ENCODE assay signal across 19 cellular contexts in the genomic region with DNA sequence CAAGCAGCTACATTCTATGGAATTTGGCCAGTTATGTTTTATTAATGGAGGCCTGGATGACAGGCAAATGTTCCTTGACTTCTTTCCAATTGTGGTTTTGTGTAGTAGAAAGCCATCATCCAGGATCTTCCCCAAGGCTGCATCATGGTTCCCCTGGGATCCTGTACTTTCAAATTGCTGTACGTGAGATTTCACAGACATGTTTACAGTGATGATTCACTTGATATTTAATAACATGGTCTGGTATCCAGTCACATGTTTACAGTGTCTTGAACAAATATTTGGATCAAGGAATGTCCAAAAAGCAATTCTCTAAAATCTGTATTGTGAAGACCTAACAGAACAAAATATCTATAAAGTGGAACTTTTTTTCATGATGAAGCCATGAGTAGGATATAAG.
A peak's percentile ranks its signal among the peaks of the same experiment; 100 is the strongest.
DNase-seq lines count a peak whose midpoint lies in the region; ATAC-seq, FAIRE-seq and TF ChIP-seq lines count a peak whose summit lies in the region.
"Had no signal": no experiment of that assay in that cellular context is flagged by ENCODE, and none has a peak within 500 bp of the region (broad histone marks: within the 10 kb centered on the region; RNA-seq: fewer than 3 reads in every experiment).

No MANE protein-coding gene starts in this region.

- no peak overlapping the region for H4K91ac ChIP-seq in H1 (replicated peaks; ENCODE audit: insufficient read length, low read length)

- H2BK15ac ChIP-seq in H1 (ENCODE audit: low read length) = no peak overlapping the region

- no peak overlapping the region for H4K5ac ChIP-seq in H1 (ENCODE audit: insufficient read length, low read depth, low read length)

- no peak for TF ChIP-seq RAD21 in H1 (IDR thresholded peaks at IDR 0.05 in 1 of 2, conservative IDR thresholded peaks at IDR 0.05 in 1 of 2; ENCODE audit: low read depth in 2 of 2, low read length in 2 of 2)

- no peak overlapping the region for H3K4me2 ChIP-seq in PC-3 (ENCODE audit: low read length)
- no peak overlapping the region for H3K4me2 ChIP-seq in H1 (ENCODE audit: insufficient read depth in 1 of 2, low read depth in 2 of 2, low read length in 2 of 2)

- TF ChIP-seq POLR2A in H1 (IDR thresholded peaks at IDR 0.05; ENCODE audit: control extremely low read depth in 1 of 2, low read depth in 2 of 2, low read length in 2 of 2) = no peak
- no peak for TF ChIP-seq POLR2A in sigmoid colon (IDR thresholded peaks at IDR 0.05)

- H3K23ac ChIP-seq in H1 (ENCODE audit: insufficient read length) = no peak overlapping the region

- TF ChIP-seq EP300 in H1 (IDR thresholded peaks at IDR 0.05; ENCODE audit: borderline replicate concordance in 1 of 2, low read depth in 2 of 2, low read length in 2 of 2) (no peak), sigmoid colon (IDR thresholded peaks at IDR 0.05) (no peak)

- ATAC-seq in PC-3 (peak; percentile 15; the same call in 1 of the 2 replicates), GM18858 (IDR thresholded peaks at IDR 0.05; ENCODE audit: unreplicated experiment) (no peak)

- no peaks in the 10 kb centered on the region for H3K27me3 ChIP-seq in PC-3 (ENCODE audit: low read length)
- no peaks in the 10 kb centered on the region for H3K27me3 ChIP-seq in H1 (replicated peaks in 1 of 4; ENCODE audit: control insufficient read depth in 3 of 4, extremely low read depth in 1 of 4, insufficient read depth in 3 of 4, low read length in 3 of 4)
- H3K27me3 ChIP-seq in sigmoid colon = no peaks in the 10 kb centered on the region
- H3K27me3 ChIP-seq: cardiac muscle cell had no signal

- TF ChIP-seq CTCF in PC-3 (conservative IDR thresholded peaks at IDR 0.05; ENCODE audit: low read depth, low read length) = no peak
- no peak for TF ChIP-seq CTCF in H1 (IDR thresholded peaks at IDR 0.05; ENCODE audit: control extremely low read depth in 1 of 3, insufficient read depth in 1 of 3, low read depth in 1 of 3, low read length in 3 of 3)
- TF ChIP-seq CTCF in sigmoid colon (IDR thresholded peaks at IDR 0.05) = no peak

- H2BK12ac ChIP-seq in H1 (ENCODE audit: low read depth, low read length) = no peak overlapping the region

- no peaks in the 10 kb centered on the region for H3K36me3 ChIP-seq in PC-3 (ENCODE audit: low read depth, low read length)
- no peaks in the 10 kb centered on the region for H3K36me3 ChIP-seq in H1 (ENCODE audit: control insufficient read depth in 2 of 4, insufficient read depth in 4 of 4, low read length in 3 of 4)
- H3K36me3 ChIP-seq in sigmoid colon = no peaks in the 10 kb centered on the region
- H3K36me3 ChIP-seq: cardiac muscle cell had no signal

- H2BK20ac ChIP-seq in H1 (ENCODE audit: low read length) = no peak overlapping the region

- no peaks in the 10 kb centered on the region for H3K9me2 ChIP-seq in PC-3 (replicated peaks; ENCODE audit: low read length)

- H3K56ac ChIP-seq in H1 (replicated peaks; ENCODE audit: insufficient read length, low read depth, low read length) = no peak overlapping the region

- H2BK5ac ChIP-seq in H1 (ENCODE audit: low read depth, low read length) = no peak overlapping the region

- no peak overlapping the region for H4K8ac ChIP-seq in H1 (ENCODE audit: extremely low read depth, insufficient read depth, low read length)

- POLR2A ChIA-PET in PC-3 (lab: Charles Lee; ENCODE audit: unreplicated experiment) (no interaction called here), H1 (lab: Charles Lee; ENCODE audit: partially characterized antibody) (interaction anchor here (0.6 kb wide), 1 partner anchor 146 kb away, joined by 3 read pairs; no protein-coding TSS in a partner anchor)

- no peaks in the 10 kb centered on the region for H3K79me1 ChIP-seq in H1 (ENCODE audit: low read depth, low read length)

- intact Hi-C loops in PC-3 (cut with micrococcal nuclease) = no loop called here
- intact Hi-C loops in sigmoid colon (cut with DNase I) = no loop called here

- H2AK5ac ChIP-seq in H1 (ENCODE audit: low read depth, low read length) = no peak overlapping the region

- H3K4me1 ChIP-seq in PC-3 (ENCODE audit: insufficient read depth, low read length) (peaks cover 11% of the 10 kb centered on the region), H1 (replicated peaks in 1 of 4; ENCODE audit: control insufficient read depth in 3 of 4, insufficient read depth in 4 of 4, low read length in 3 of 4) (no peaks in the 10 kb centered on the region), sigmoid colon (peaks cover 0 to 20% (median 12%) of the 10 kb centered on the region in 4 donors)

- BruUV-seq in PC-3 (replicated peaks; lab: Mats Ljungman, UMichigan) = no TSS peak

- H3K79me2 ChIP-seq in PC-3 (ENCODE audit: low read length) (no peaks in the 10 kb centered on the region), H1 (ENCODE audit: control insufficient read depth in 1 of 2, insufficient read depth in 2 of 2, low read length in 2 of 2) (no peaks in the 10 kb centered on the region)

- H4K20me1 ChIP-seq in PC-3 (ENCODE audit: low read length) (no peaks in the 10 kb centered on the region), H1 (replicated peaks in 1 of 2; ENCODE audit: control insufficient read depth in 1 of 2, insufficient read depth in 2 of 2, low read length in 2 of 2) (no peaks in the 10 kb centered on the region)

- no peak overlapping the region for H3K14ac ChIP-seq in H1 (ENCODE audit: insufficient read length)

- H3K27ac ChIP-seq in PC-3 (ENCODE audit: low read length) (no peak overlapping the region), H1 (ENCODE audit: low read depth, low read length) (no peak overlapping the region), sigmoid colon (peak overlapping the region in 1 of 4 donors; percentile 34)
- H3K27ac ChIP-seq: cardiac muscle cell, skin epidermis had no signal

- H3F3A ChIP-seq in PC-3 (ENCODE audit: low read length, unreplicated experiment) = no peaks in the 10 kb centered on the region

- no peak overlapping the region for H3K18ac ChIP-seq in H1 (ENCODE audit: extremely low read depth, low read length)

- no peaks in the 10 kb centered on the region for H3K23me2 ChIP-seq in H1 (ENCODE audit: low read depth, low read length)

- 91% methylated on average over 1 of the region's 1 CpG; no CpG with 5 or more reads in 1 of the 2 experiments for WGBS in H1 (ENCODE audit: extremely low coverage in 1 of 2, insufficient coverage in 1 of 2, insufficient read length in 1 of 2, insufficient replicate concordance in 2 of 2, low coverage in 1 of 2, low lambda C conversion rate in 2 of 2, missing lambda C conversion rate in 1 of 2), 2 experiments
- 66 to 75% methylated on average over 1 of the region's 1 CpG for WGBS in sigmoid colon, 2 donors

- H3K9ac ChIP-seq in PC-3 (ENCODE audit: low read length) (no peak overlapping the region), H1 (replicated peaks in 1 of 4; ENCODE audit: extremely low read depth in 1 of 4, low read depth in 3 of 4, low read length in 3 of 4) (no peak overlapping the region)

- DNase-seq in Daoy (ENCODE audit: low read depth) = peak; percentile 19
- peak; percentile 65 for DNase-seq in PC-3
- DNase-seq in H1 (ENCODE audit: low read depth in 1 of 2, low spot score in 2 of 2) = no peak
- peak; percentile 66 for DNase-seq in sigmoid colon
- no peak for DNase-seq in NCI-H1694 (lab: John Stamatoyannopoulos, UW)
- DNase-seq in NCI-H2107 treated with DMSO at 0.1 percent for 48 hours (lab: John Stamatoyannopoulos, UW; ENCODE audit: unreplicated experiment) = no peak
- no peak for DNase-seq in C1 segment of cervical spinal cord (lab: John Stamatoyannopoulos, UW)
- DNase-seq: activated CD4-positive, CD25-positive, alpha-beta regulatory T cell; activated naive CD4-positive, alpha-beta T cell; endodermal cell; head of caudate nucleus; Karpas-422; NCI-H1930; RPMI8226; stimulated activated naive CD4-positive, alpha-beta T cell treated with Interleukin-2 at 50 U/mL for 16 hours had no signal

- H2AFZ ChIP-seq in PC-3 (ENCODE audit: low read length) (no peak overlapping the region), H1 (ENCODE audit: low read length) (no peak overlapping the region)

- no peak overlapping the region for H3K4me3 ChIP-seq in PC-3 (ENCODE audit: low read length)
- H3K4me3 ChIP-seq in H1 (ENCODE audit: extremely low read depth in 1 of 4, insufficient read depth in 2 of 4, low read depth in 3 of 4, low read length in 4 of 4) = no peak overlapping the region
- H3K4me3 ChIP-seq in sigmoid colon = no peak overlapping the region
- H3K4me3 ChIP-seq: cardiac muscle cell, skin epidermis had no signal

- FAIRE-seq in H1 (lab: Jason Lieb, UNC) = peak; percentile 19
- FAIRE-seq: keratinocyte had no signal

- CTCF ChIA-PET in PC-3 (lab: Charles Lee) = no interaction called here
- CTCF ChIA-PET in H1 (lab: Charles Lee; ENCODE audit: partially characterized antibody) = interaction anchor here (1.3 kb wide), 1 partner anchor 15 kb away, joined by 3 read pairs; no protein-coding TSS in a partner anchor

- H3K9me3 ChIP-seq in PC-3 (ENCODE audit: low read length) (no peaks in the 10 kb centered on the region), H1 (ENCODE audit: insufficient read depth in 2 of 2, low read depth in 1 of 2, low read length in 1 of 2) (no peaks in the 10 kb centered on the region), sigmoid colon (no peaks in the 10 kb centered on the region)

- H2BK120ac ChIP-seq in H1 (replicated peaks; ENCODE audit: low read depth, low read length) = no peak overlapping the region

- no peak overlapping the region for H3K4ac ChIP-seq in H1 (replicated peaks; ENCODE audit: insufficient read length, low read depth, low read length)

TF ChIP-seq in H1, 55 proteins besides CTCF, POLR2A, EP300 and RAD21 (continues in another document):
- TF ChIP-seq SP1 (IDR thresholded peaks at IDR 0.05; ENCODE audit: low read depth, low read length) (no peak), CTBP2 (IDR thresholded peaks at IDR 0.05; ENCODE audit: borderline replicate concordance, insufficient read depth, insufficient read length, low read length) (no peak), EGR1 (IDR thresholded peaks at IDR 0.05; ENCODE audit: borderline replicate concordance, low read depth, low read length) (no peak), BACH1 (IDR thresholded peaks at IDR 0.05; ENCODE audit: low read length) (no peak), SP4 (IDR thresholded peaks at IDR 0.05; ENCODE audit: low read length) (no peak), CHD2 (IDR thresholded peaks at IDR 0.05; ENCODE audit: low read length) (no peak), HDAC2 (IDR thresholded peaks at IDR 0.05; ENCODE audit: borderline replicate concordance in 1 of 2, low read depth in 2 of 2, low read length in 2 of 2) (no peak), RBBP5 (IDR thresholded peaks at IDR 0.05; ENCODE audit: borderline replicate concordance, low read depth, low read length) (no peak), BRCA1 (IDR thresholded peaks at IDR 0.05; ENCODE audit: low read depth, low read length) (no peak), POLR2AphosphoS5 (IDR thresholded peaks at IDR 0.05; ENCODE audit: low read depth, low read length) (no peak), GABPA (IDR thresholded peaks at IDR 0.05; ENCODE audit: borderline replicate concordance, insufficient read depth, low read length) (no peak), JUN (IDR thresholded peaks at IDR 0.05; ENCODE audit: low read depth, low read length) (no peak)
- TF ChIP-seq, protein P1, sequence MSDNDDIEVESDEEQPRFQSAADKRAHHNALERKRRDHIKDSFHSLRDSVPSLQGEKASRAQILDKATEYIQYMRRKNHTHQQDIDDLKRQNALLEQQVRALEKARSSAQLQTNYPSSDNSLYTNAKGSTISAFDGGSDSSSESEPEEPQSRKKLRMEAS (IDR thresholded peaks at IDR 0.05) = no peak

Comparison
In these comparisons a context has a peak if more than half of its experiments do, and no peak if none do; other contexts are left out.
1. DNase-seq: peak in Daoy (single experiment), PC-3 (single experiment) and sigmoid colon (single experiment); none in H1 (0 of 2), NCI-H1694 (single experiment), NCI-H2107 treated with DMSO at 0.1 percent for 48 hours (single experiment) and C1 segment of cervical spinal cord (0 of 14).